In genomic region chr3:107848516-107848915, GRCh38 we compare ENCODE assay signal across 27 cellular contexts.
"Had no signal": no experiment of that assay in that cellular context is flagged by ENCODE, and none has a peak within 500 bp of the region (broad histone marks: within the 10 kb centered on the region; RNA-seq: fewer than 3 reads in every experiment).

No MANE protein-coding gene starts in this region.

- H3K4me1 Mint-ChIP-seq: activated B cell treated with CpG ODN at 0.5 μM for 24 hours; activated CD4-positive, alpha-beta T cell treated with anti-CD3 and anti-CD28 coated beads, Interleukin-2, amount 10 ng/mL, durations not matched to agents 7 days and 5 days; activated naive CD8-positive, alpha-beta T cell treated with anti-CD3 and anti-CD28 coated beads, Interleukin-2, amount 50 U/mL, for 24 hours; central memory CD8-positive, alpha-beta T cell had no signal

- H3K4me3 Mint-ChIP-seq: activated B cell treated with CpG ODN at 0.5 μM for 24 hours; activated CD4-positive, alpha-beta memory T cell treated with anti-CD3 and anti-CD28 coated beads for 36 hours; activated CD4-positive, alpha-beta T cell treated with anti-CD3 and anti-CD28 coated beads, Interleukin-2, amount 10 ng/mL, durations not matched to agents 7 days and 5 days; activated naive CD8-positive, alpha-beta T cell treated with anti-CD3 and anti-CD28 coated beads, Interleukin-2, amount 50 U/mL, for 24 hours; activated T-cell treated with anti-CD3 and anti-CD28 coated beads, Interleukin-2, amount 50 U/mL, for 4 hours; central memory CD8-positive, alpha-beta T cell; T-helper 1 cell treated with Interleukin-12 subunit alpha and Interleukin-12 subunit beta and Interleukin-4 antibody, amounts not matched to agents 30 μg/mL and 1 μg/mL, for 36 hours had no signal

- H3K27ac Mint-ChIP-seq: activated B cell treated with CpG ODN at 0.5 μM for 24 hours; activated CD4-positive, alpha-beta memory T cell treated with anti-CD3 and anti-CD28 coated beads for 36 hours; activated CD4-positive, alpha-beta T cell treated with anti-CD3 and anti-CD28 coated beads, Interleukin-2, amount 10 ng/mL, durations not matched to agents 7 days and 5 days; activated naive CD4-positive, alpha-beta T cell treated with anti-CD3 and anti-CD28 coated beads, Interleukin-2, amount 50 U/mL, for 72 hours; activated naive CD8-positive, alpha-beta T cell treated with anti-CD3 and anti-CD28 coated beads, Interleukin-2, amount 50 U/mL, for 24 hours; T-helper 1 cell treated with Interleukin-12 subunit alpha and Interleukin-12 subunit beta and Interleukin-4 antibody, amounts not matched to agents 30 μg/mL and 1 μg/mL, for 36 hours had no signal

- H3K27ac ChIP-seq: ascending aorta, body of pancreas, RWPE1, SJSA1 had no signal

- H3K36me3 Mint-ChIP-seq: activated CD4-positive, alpha-beta memory T cell treated with anti-CD3 and anti-CD28 coated beads for 36 hours had no signal

- H3K9me3 Mint-ChIP-seq: activated CD4-positive, alpha-beta memory T cell treated with anti-CD3 and anti-CD28 coated beads for 36 hours; activated CD4-positive, alpha-beta T cell treated with anti-CD3 and anti-CD28 coated beads, Interleukin-2, amount 10 ng/mL, durations not matched to agents 7 days and 5 days; activated naive CD8-positive, alpha-beta T cell treated with anti-CD3 and anti-CD28 coated beads, Interleukin-2, amount 50 U/mL, for 24 hours; central memory CD8-positive, alpha-beta T cell; T-helper 1 cell treated with Interleukin-12 subunit alpha and Interleukin-12 subunit beta and Interleukin-4 antibody, amounts not matched to agents 30 μg/mL and 1 μg/mL, for 36 hours had no signal

- DNase-seq: activated B cell treated with CpG ODN at 0.5 μM for 24 hours; activated CD4-positive, alpha-beta memory T cell treated with anti-CD3 and anti-CD28 coated beads for 36 hours; activated CD4-positive, alpha-beta T cell treated with anti-CD3 and anti-CD28 coated beads for 1 hour; activated CD4-positive, alpha-beta T cell treated with anti-CD3 and anti-CD28 coated beads, Interleukin-2, amount 10 ng/mL, durations not matched to agents 7 days and 5 days; activated CD8-positive, alpha-beta memory T cell treated with anti-CD3 and anti-CD28 coated beads for 24 hours; activated effector memory CD4-positive, alpha-beta T cell treated with anti-CD3 and anti-CD28 coated beads, Interleukin-2, amount 50 U/mL, for 16 hours; activated naive CD4-positive, alpha-beta T cell treated with Interleukin-2 at 50 U/mL for 16 hours; activated naive CD8-positive, alpha-beta T cell treated with anti-CD3 and anti-CD28 coated beads, Interleukin-2, amount 50 U/mL, for 24 hours; activated T-cell treated with anti-CD3 and anti-CD28 coated beads, Interleukin-2, amount 50 U/mL, for 4 hours; amniotic stem cell; body of pancreas; Kasumi-1; KBM-7; NCI-H1048; NCI-H187; NCI-H510A treated with DMSO at 0.1 percent for 48 hours; NCI-H774; NK-92 treated with Interleukin-12 subunit alpha and Interleukin-12 subunit beta, amount 100 ng/mL, for 24 hours; OCI-M1; Right ventricle myocardium superior had no signal

- ATAC-seq: activated naive CD4-positive, alpha-beta T cell treated with anti-CD3 and anti-CD28 coated beads, Interleukin-2, amount 50 U/mL, for 72 hours; activated naive CD8-positive, alpha-beta T cell treated with anti-CD3 and anti-CD28 coated beads, Interleukin-2, amount 50 U/mL, for 24 hours; activated T-cell treated with anti-CD3 and anti-CD28 coated beads, Interleukin-2, amount 50 U/mL, for 4 hours; body of pancreas; Panc1 had no signal

- H3K27me3 Mint-ChIP-seq: activated CD4-positive, alpha-beta memory T cell treated with anti-CD3 and anti-CD28 coated beads for 36 hours; activated naive CD8-positive, alpha-beta T cell treated with anti-CD3 and anti-CD28 coated beads, Interleukin-2, amount 50 U/mL, for 24 hours had no signal
